ENCODE assay signal across 1 cellular context in the genomic region with DNA sequence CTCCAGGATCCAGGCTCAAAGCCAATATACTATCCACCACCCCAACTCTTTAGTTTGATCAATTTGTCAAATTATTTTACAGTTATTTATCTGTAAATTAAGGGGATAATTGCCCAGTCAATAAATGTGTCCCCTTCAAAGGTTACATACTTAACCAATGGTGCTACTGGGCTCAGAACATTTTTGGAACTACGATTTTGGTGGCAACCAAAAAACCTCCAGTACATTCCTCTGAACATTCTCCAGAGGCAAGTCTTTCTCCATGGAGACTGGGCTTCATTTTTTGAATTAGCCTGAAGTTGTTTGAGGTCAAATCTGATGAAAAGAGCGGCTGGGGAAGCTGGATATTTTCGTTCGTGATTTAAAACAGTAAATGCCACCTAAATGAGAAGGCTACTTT.
TF ChIP-seq lines count a peak whose summit lies in the region.

No MANE protein-coding gene starts in this region.

TF ChIP-seq in K562, 482 proteins besides CTCF, POLR2A, EP300 and RAD21:
- no peak for TF ChIP-seq MECOM (CRISPR knock-in tag; IDR thresholded peaks at IDR 0.05)
- peak; percentile 31 for TF ChIP-seq CBX8 (IDR thresholded peaks at IDR 0.05; ENCODE audit: borderline replicate concordance, extremely low read depth, low read depth, low read length, poor library complexity, severe bottlenecking)
- TF ChIP-seq, protein P1, sequence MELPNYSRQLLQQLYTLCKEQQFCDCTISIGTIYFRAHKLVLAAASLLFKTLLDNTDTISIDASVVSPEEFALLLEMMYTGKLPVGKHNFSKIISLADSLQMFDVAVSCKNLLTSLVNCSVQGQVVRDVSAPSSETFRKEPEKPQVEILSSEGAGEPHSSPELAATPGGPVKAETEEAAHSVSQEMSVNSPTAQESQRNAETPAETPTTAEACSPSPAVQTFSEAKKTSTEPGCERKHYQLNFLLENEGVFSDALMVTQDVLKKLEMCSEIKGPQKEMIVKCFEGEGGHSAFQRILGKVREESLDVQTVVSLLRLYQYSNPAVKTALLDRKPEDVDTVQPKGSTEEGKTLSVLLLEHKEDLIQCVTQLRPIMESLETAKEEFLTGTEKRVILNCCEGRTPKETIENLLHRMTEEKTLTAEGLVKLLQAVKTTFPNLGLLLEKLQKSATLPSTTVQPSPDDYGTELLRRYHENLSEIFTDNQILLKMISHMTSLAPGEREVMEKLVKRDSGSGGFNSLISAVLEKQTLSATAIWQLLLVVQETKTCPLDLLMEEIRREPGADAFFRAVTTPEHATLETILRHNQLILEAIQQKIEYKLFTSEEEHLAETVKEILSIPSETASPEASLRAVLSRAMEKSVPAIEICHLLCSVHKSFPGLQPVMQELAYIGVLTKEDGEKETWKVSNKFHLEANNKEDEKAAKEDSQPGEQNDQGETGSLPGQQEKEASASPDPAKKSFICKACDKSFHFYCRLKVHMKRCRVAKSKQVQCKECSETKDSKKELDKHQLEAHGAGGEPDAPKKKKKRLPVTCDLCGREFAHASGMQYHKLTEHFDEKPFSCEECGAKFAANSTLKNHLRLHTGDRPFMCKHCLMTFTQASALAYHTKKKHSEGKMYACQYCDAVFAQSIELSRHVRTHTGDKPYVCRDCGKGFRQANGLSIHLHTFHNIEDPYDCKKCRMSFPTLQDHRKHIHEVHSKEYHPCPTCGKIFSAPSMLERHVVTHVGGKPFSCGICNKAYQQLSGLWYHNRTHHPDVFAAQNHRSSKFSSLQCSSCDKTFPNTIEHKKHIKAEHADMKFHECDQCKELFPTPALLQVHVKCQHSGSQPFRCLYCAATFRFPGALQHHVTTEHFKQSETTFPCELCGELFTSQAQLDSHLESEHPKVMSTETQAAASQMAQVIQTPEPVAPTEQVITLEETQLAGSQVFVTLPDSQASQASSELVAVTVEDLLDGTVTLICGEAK (IDR thresholded peaks at IDR 0.05), result no peak
- TF ChIP-seq, protein P1 (CRISPR knock-in tag; IDR thresholded peaks at IDR 0.05), result no peak
- TF ChIP-seq NCOA1 (IDR thresholded peaks at IDR 0.05; ENCODE audit: low read depth), result no peak
